Comparison of ENCODE assay signal across 16 cellular contexts in genomic region chr6:32664354-32664753, GRCh38. TPM values are rescaled to one million over a fixed set of nuclear protein-coding genes. Genes with fewer than 3 reads are reported as not detected.
DNase-seq lines count a peak whose midpoint lies in the region; ATAC-seq, FAIRE-seq and TF ChIP-seq lines count a peak whose summit lies in the region.
"Had no signal": no experiment of that assay in that cellular context is flagged by ENCODE, and none has a peak within 500 bp of the region (broad histone marks: within the 10 kb centered on the region; RNA-seq: fewer than 3 reads in every experiment).

No MANE protein-coding gene starts in this region.

- no peaks in the 10 kb centered on the region for H3K27me3 Mint-ChIP-seq in Calu3 (ENCODE audit: unreplicated experiment)
- peaks cover 12% of the 10 kb centered on the region for H3K27me3 Mint-ChIP-seq in activated naive CD8-positive, alpha-beta T cell treated with anti-CD3 and anti-CD28 coated beads, Interleukin-2, amount 50 U/mL, for 24 hours
- H3K27me3 Mint-ChIP-seq in naive thymus-derived CD8-positive, alpha-beta T cell, result peaks cover 5 to 31% (median 21%) of the 10 kb centered on the region in 5 donors

- H3K9me3 Mint-ChIP-seq in Calu3 (ENCODE audit: low read depth, unreplicated experiment), result no peaks in the 10 kb centered on the region
- H3K9me3 Mint-ChIP-seq in activated naive CD8-positive, alpha-beta T cell treated with anti-CD3 and anti-CD28 coated beads, Interleukin-2, amount 50 U/mL, for 24 hours, result no peaks in the 10 kb centered on the region
- no peaks in the 10 kb centered on the region for H3K9me3 Mint-ChIP-seq in naive thymus-derived CD8-positive, alpha-beta T cell

- peak overlapping the region; percentile 79 for H3K4me3 Mint-ChIP-seq in Calu3 (ENCODE audit: low read depth, unreplicated experiment)
- H3K4me3 Mint-ChIP-seq in activated naive CD8-positive, alpha-beta T cell treated with anti-CD3 and anti-CD28 coated beads, Interleukin-2, amount 50 U/mL, for 24 hours, result peak overlapping the region; percentile 81
- H3K4me3 Mint-ChIP-seq in naive thymus-derived CD8-positive, alpha-beta T cell, result peak overlapping the region in 9 of 10 donors; percentile 72 to 89 (median 83)

- H3K27ac Mint-ChIP-seq in Calu3 (ENCODE audit: unreplicated experiment), result peak overlapping the region; percentile 55
- no peak overlapping the region for H3K27ac Mint-ChIP-seq in activated naive CD8-positive, alpha-beta T cell treated with anti-CD3 and anti-CD28 coated beads, Interleukin-2, amount 50 U/mL, for 24 hours
- H3K27ac Mint-ChIP-seq in naive thymus-derived CD8-positive, alpha-beta T cell, result peak overlapping the region in 4 of 10 donors; percentile 15 to 84 (median 76)

- peaks cover 54% of the 10 kb centered on the region for H3K4me1 Mint-ChIP-seq in Calu3 (ENCODE audit: low read depth, unreplicated experiment)
- H3K4me1 Mint-ChIP-seq in activated naive CD8-positive, alpha-beta T cell treated with anti-CD3 and anti-CD28 coated beads, Interleukin-2, amount 50 U/mL, for 24 hours, result peaks cover 60% of the 10 kb centered on the region
- H3K4me1 Mint-ChIP-seq in naive thymus-derived CD8-positive, alpha-beta T cell, result peaks cover 26 to 85% (median 36%) of the 10 kb centered on the region in 4 donors

- DNase-seq in Calu3 (peak; percentile 28), GM12892 (ENCODE audit: insufficient read length) (no peak), DMS53 (lab: John Stamatoyannopoulos, UW) (no peak), OCI-M1 (lab: John Stamatoyannopoulos, UW) (no peak), lower leg skin (ENCODE audit: low spot score in 2 of 2) (no peak)
- no peak for DNase-seq in activated naive CD8-positive, alpha-beta T cell treated with anti-CD3 and anti-CD28 coated beads, Interleukin-2, amount 50 U/mL, for 24 hours
- DNase-seq in naive thymus-derived CD8-positive, alpha-beta T cell, result no peak
- DNase-seq: activated gamma-delta T cell, EL, gastrocnemius medialis, KG1, kidney, NCI-H1417 treated with DMSO at 0.1 percent for 48 hours, NCI-H226 had no signal

- TF ChIP-seq CTCF in Calu3 (IDR thresholded peaks at IDR 0.05; ENCODE audit: unreplicated experiment), result no peak
- TF ChIP-seq CTCF in lower leg skin (IDR thresholded peaks at IDR 0.05), result no peak

- WGBS in lower leg skin, 2 donors, result 23 to 32% methylated on average over 19 to 22 of the region's 26 CpGs

- POLR2A ChIA-PET in naive thymus-derived CD8-positive, alpha-beta T cell (lab: Charles Lee), result no interaction called here

- no TSS peak for BruUV-seq in Calu3 (replicated peaks; lab: Mats Ljungman, UMichigan)

- FAIRE-seq in GM12892 (lab: Jason Lieb, UNC), result no peak
- FAIRE-seq: kidney had no signal

- H3K4me3 ChIP-seq in lower leg skin (ENCODE audit: low read depth, poor library complexity, severe bottlenecking), result no peak overlapping the region
- H3K4me3 ChIP-seq: BLaER1 treated with 17β-estradiol and CSF1 and Interleukin-3, amounts not matched to agents 10 nM and 100 nM; gastrocnemius medialis; HAP-1 had no signal

- TF ChIP-seq POLR2A in GM12892 (IDR thresholded peaks at IDR 0.05; ENCODE audit: low read depth, low read length) (0 out of 2 replicates have a peak, but pooled peaks have one; percentile 26), lower leg skin (IDR thresholded peaks at IDR 0.05) (no peak)

- intact Hi-C loops in Calu3 (cut with micrococcal nuclease; ENCODE audit: unreplicated experiment) (no loop called here), lower leg skin (cut with DNase I; ENCODE audit: low total_unique reads) (no loop called here)

- ATAC-seq in activated naive CD8-positive, alpha-beta T cell treated with anti-CD3 and anti-CD28 coated beads, Interleukin-2, amount 50 U/mL, for 24 hours, result no peak
- no peak for ATAC-seq in naive thymus-derived CD8-positive, alpha-beta T cell
- ATAC-seq: gastrocnemius medialis had no signal

- H3K36me3 Mint-ChIP-seq in Calu3 (ENCODE audit: insufficient read depth, unreplicated experiment), result peaks cover 60% of the 10 kb centered on the region
- peaks cover 5% of the 10 kb centered on the region for H3K36me3 Mint-ChIP-seq in activated naive CD8-positive, alpha-beta T cell treated with anti-CD3 and anti-CD28 coated beads, Interleukin-2, amount 50 U/mL, for 24 hours (ENCODE audit: low read depth)
- no peaks in the 10 kb centered on the region for H3K36me3 Mint-ChIP-seq in naive thymus-derived CD8-positive, alpha-beta T cell

- CTCF ChIA-PET in Calu3 (lab: Charles Lee), result no interaction called here

RNA-seq across cellular contexts. Expression of gene HLA-DQB1, which starts 2.1 kb away (rescaled TPM):
- total RNA-seq in Calu3 (2022), result 139 and 190 TPM in 2 replicates
- 443 TPM for polyA plus RNA-seq in GM12892 (2012; ENCODE audit: missing spikeins)
- total RNA-seq in naive thymus-derived CD8-positive, alpha-beta T cell, result 10 to 100 TPM; 13.6 to 17.0 TPM
- polyA plus RNA-seq in naive thymus-derived CD8-positive, alpha-beta T cell, result 10 to 100 TPM in 1 of 3 donors, 1 to 10 TPM in 2; 1.4 to 22.9 (median 5.9) TPM
- 10 to 100 TPM in 1 of 4 donors, 1 to 10 TPM in 2, under 1 TPM in 1; 0.44 to 11.3 (median 4.4) TPM for total RNA-seq in lower leg skin

RNA-seq across cellular contexts. Expression of gene HLA-DQA1, which starts 27.1 kb away (rescaled TPM):
- 6.9 and 12.9 TPM in 2 replicates for total RNA-seq in Calu3 (2022)
- polyA plus RNA-seq in GM12892 (2012; ENCODE audit: missing spikeins), result 1,511 TPM
- 10 to 100 TPM; 13.7 to 15.5 TPM for total RNA-seq in naive thymus-derived CD8-positive, alpha-beta T cell
- 10 to 100 TPM in 1 of 3 donors, 1 to 10 TPM in 1, not detected in 1; 1.6 to 11.0 TPM for polyA plus RNA-seq in naive thymus-derived CD8-positive, alpha-beta T cell
- total RNA-seq in lower leg skin, result 10 to 100 TPM in 2 of 4 donors, 1 to 10 TPM in 2; 4.7 to 19.8 (median 10.3) TPM
